Comparison of ENCODE assay signal across 15 cellular contexts in genomic region chr9:138111607-138112006, GRCh38.
"Had no signal": no experiment of that assay in that cellular context is flagged by ENCODE, and none has a peak within 500 bp of the region (broad histone marks: within the 10 kb centered on the region; RNA-seq: fewer than 3 reads in every experiment).

No MANE protein-coding gene starts in this region.

- H3K36me3 Mint-ChIP-seq: naive thymus-derived CD8-positive, alpha-beta T cell had no signal

- DNase-seq: effector memory CD8-positive, alpha-beta T cell; esophagus squamous epithelium; foreskin fibroblast; kidney glomerular epithelial cell; mucosa of descending colon; naive thymus-derived CD8-positive, alpha-beta T cell; sigmoid colon; stimulated activated CD4-positive, alpha-beta T cell treated with anti-CD3 and anti-CD28 coated beads, Interleukin-12 subunit alpha, Interleukin-12 subunit beta, amount 100 ng/mL, for 4 hours; stimulated activated naive CD4-positive, alpha-beta T cell; trophoblast cell had no signal

- H3K36me3 ChIP-seq: esophagus squamous epithelium, gastroesophageal sphincter, neutrophil, sigmoid colon had no signal

- H3K27ac ChIP-seq: esophagus squamous epithelium, gastroesophageal sphincter, hepatocyte, neutrophil, sigmoid colon, skin epidermis had no signal

- H3K9me3 ChIP-seq: esophagus squamous epithelium, gastroesophageal sphincter, mucosa of descending colon, neutrophil, sigmoid colon had no signal

- H3K27ac Mint-ChIP-seq: effector memory CD8-positive, alpha-beta T cell had no signal

- ATAC-seq: effector memory CD8-positive, alpha-beta T cell; gastroesophageal sphincter; mucosa of descending colon; naive thymus-derived CD8-positive, alpha-beta T cell had no signal

- H3K9me3 Mint-ChIP-seq: effector memory CD8-positive, alpha-beta T cell; naive thymus-derived CD8-positive, alpha-beta T cell had no signal

- H3K4me3 ChIP-seq: esophagus squamous epithelium, gastroesophageal sphincter, hepatocyte, mucosa of descending colon, sigmoid colon, skin epidermis had no signal

- H3K4me1 ChIP-seq: esophagus squamous epithelium, gastroesophageal sphincter, sigmoid colon had no signal

- H3K27me3 ChIP-seq: hepatocyte, neutrophil had no signal

- H3K4me3 Mint-ChIP-seq: effector memory CD8-positive, alpha-beta T cell; naive thymus-derived CD8-positive, alpha-beta T cell had no signal

- FAIRE-seq: urothelium cell line had no signal
